In genomic region chr15:80906159-80906775, GRCh38 we compare ENCODE assay signal across 11 cellular contexts.
A peak's percentile ranks its signal among the peaks of the same experiment; 100 is the strongest.
DNase-seq lines count a peak whose midpoint lies in the region; ATAC-seq and TF ChIP-seq lines count a peak whose summit lies in the region.
"Had no signal": no experiment of that assay in that cellular context is flagged by ENCODE, and none has a peak within 500 bp of the region (broad histone marks: within the 10 kb centered on the region; RNA-seq: fewer than 3 reads in every experiment).

No MANE protein-coding gene starts in this region.

- no peak for TF ChIP-seq CTCF in parathyroid adenoma (IDR thresholded peaks at IDR 0.05)
- no peak for TF ChIP-seq CTCF in left lung (IDR thresholded peaks at IDR 0.05)

- no peaks in the 10 kb centered on the region for H4K20me1 ChIP-seq in GM23248 (ENCODE audit: insufficient read depth)

- in situ Hi-C loops in GM23248 (cut with MboI) (no loop called here), ACHN (cut with HindIII; ENCODE audit: low pct_ligation_motif_present, low pct_unique_long_range_greater_than_20kb, low sequenced_read_pairs) (no loop called here)

- H3K4me1 ChIP-seq in GM23248 (ENCODE audit: insufficient read depth): no peaks in the 10 kb centered on the region
- peaks cover 31% of the 10 kb centered on the region for H3K4me1 ChIP-seq in parathyroid adenoma
- no peaks in the 10 kb centered on the region for H3K4me1 ChIP-seq in left lung

- H3K36me3 ChIP-seq in GM23248 (ENCODE audit: low read depth) (peaks cover 61% of the 10 kb centered on the region), parathyroid adenoma (ENCODE audit: control insufficient read depth, insufficient read depth, low read length) (no peaks in the 10 kb centered on the region), left lung (peaks cover 0 to 44% of the 10 kb centered on the region in 2 donors)

- H3F3A ChIP-seq in GM23248 (ENCODE audit: insufficient read depth): peaks cover 96% of the 10 kb centered on the region

- peak; percentile 46 for DNase-seq in GM23248
- peak; percentile 3 for DNase-seq in NCI-H187 treated with DMSO at 0.1 percent for 48 hours (lab: John Stamatoyannopoulos, UW)
- DNase-seq in middle frontal gyrus (ENCODE audit: extremely low spot score, low spot score): no peak
- DNase-seq in stimulated activated effector memory CD8-positive, alpha-beta T cell treated with anti-CD3 and anti-CD28 coated beads, Interleukin-12 subunit alpha, Interleukin-12 subunit beta, amount 100 ng/mL, for 72 hours (ENCODE audit: low spot score in 2 of 2): no peak
- no peak for DNase-seq in ACHN
- no peak for DNase-seq in left lung
- DNase-seq: activated CD4-positive, alpha-beta memory T cell treated with anti-CD3 and anti-CD28 coated beads, Interleukin-2, amount 10 ng/mL, durations not matched to agents 7 days and 5 days; left ventricle myocardium inferior had no signal

- H2AFZ ChIP-seq in GM23248: no peak overlapping the region
- H2AFZ ChIP-seq in parathyroid adenoma: peak overlapping the region; percentile 38

- no peak overlapping the region for H3K27ac Mint-ChIP-seq in stimulated activated effector memory CD8-positive, alpha-beta T cell treated with anti-CD3 and anti-CD28 coated beads, Interleukin-12 subunit alpha, Interleukin-12 subunit beta, amount 100 ng/mL, for 72 hours
- H3K27ac Mint-ChIP-seq: activated CD4-positive, alpha-beta memory T cell treated with anti-CD3 and anti-CD28 coated beads, Interleukin-2, amount 10 ng/mL, durations not matched to agents 7 days and 5 days; progenitor cell of endocrine pancreas had no signal

- no peak overlapping the region for H3K4me3 Mint-ChIP-seq in stimulated activated effector memory CD8-positive, alpha-beta T cell treated with anti-CD3 and anti-CD28 coated beads, Interleukin-12 subunit alpha, Interleukin-12 subunit beta, amount 100 ng/mL, for 72 hours
- H3K4me3 Mint-ChIP-seq: activated CD4-positive, alpha-beta memory T cell treated with anti-CD3 and anti-CD28 coated beads, Interleukin-2, amount 10 ng/mL, durations not matched to agents 7 days and 5 days had no signal

- ATAC-seq in SK-N-SH treated with all-trans-retinoic acid at 6 μM for 48 hours (peak; percentile 83), left lung (no peak)
- ATAC-seq in stimulated activated effector memory CD8-positive, alpha-beta T cell treated with anti-CD3 and anti-CD28 coated beads, Interleukin-12 subunit alpha, Interleukin-12 subunit beta, amount 100 ng/mL, for 72 hours: no peak

- H3K4me2 ChIP-seq in GM23248 (ENCODE audit: unreplicated experiment) (no peak overlapping the region), parathyroid adenoma (ENCODE audit: low read length) (peak overlapping the region; percentile 45)

- 86 to 87% methylated on average over 11 of the region's 11 CpGs for WGBS in GM23248 (ENCODE audit: low coverage in 1 of 2, low lambda C conversion rate in 2 of 2, missing lambda C conversion rate in 2 of 2), 2 experiments

- H3K4me3 ChIP-seq in GM23248: no peak overlapping the region
- H3K4me3 ChIP-seq in parathyroid adenoma (ENCODE audit: low read depth, low read length): no peak overlapping the region
- H3K4me3 ChIP-seq in left lung: no peak overlapping the region
- H3K4me3 ChIP-seq: left ventricle myocardium inferior had no signal

- H3K27me3 ChIP-seq in GM23248 (replicated peaks; ENCODE audit: insufficient read depth): no peaks in the 10 kb centered on the region
- H3K27me3 ChIP-seq in parathyroid adenoma (ENCODE audit: control insufficient read depth, insufficient read depth, low read length): no peaks in the 10 kb centered on the region
- H3K27me3 ChIP-seq in left lung: no peaks in the 10 kb centered on the region

- no peaks in the 10 kb centered on the region for H3K4me1 Mint-ChIP-seq in stimulated activated effector memory CD8-positive, alpha-beta T cell treated with anti-CD3 and anti-CD28 coated beads, Interleukin-12 subunit alpha, Interleukin-12 subunit beta, amount 100 ng/mL, for 72 hours
- H3K4me1 Mint-ChIP-seq: activated CD4-positive, alpha-beta memory T cell treated with anti-CD3 and anti-CD28 coated beads, Interleukin-2, amount 10 ng/mL, durations not matched to agents 7 days and 5 days had no signal

- intact Hi-C loops in left lung (cut with DNase I): no loop called here

- H3K79me2 ChIP-seq in GM23248 (ENCODE audit: insufficient read depth): no peaks in the 10 kb centered on the region
- no peaks in the 10 kb centered on the region for H3K79me2 ChIP-seq in parathyroid adenoma

- no peaks in the 10 kb centered on the region for H3K9me3 Mint-ChIP-seq in stimulated activated effector memory CD8-positive, alpha-beta T cell treated with anti-CD3 and anti-CD28 coated beads, Interleukin-12 subunit alpha, Interleukin-12 subunit beta, amount 100 ng/mL, for 72 hours
- H3K9me3 Mint-ChIP-seq: activated CD4-positive, alpha-beta memory T cell treated with anti-CD3 and anti-CD28 coated beads, Interleukin-2, amount 10 ng/mL, durations not matched to agents 7 days and 5 days had no signal

- H3K9me3 ChIP-seq in GM23248 (ENCODE audit: low read depth) (no peaks in the 10 kb centered on the region), parathyroid adenoma (ENCODE audit: control insufficient read depth, low read length) (no peaks in the 10 kb centered on the region), left lung (no peaks in the 10 kb centered on the region)
- H3K9me3 ChIP-seq: left ventricle myocardium inferior had no signal

- H3K9ac ChIP-seq in GM23248 (no peak overlapping the region), parathyroid adenoma (no peak overlapping the region)

- H3K9me2 ChIP-seq in GM23248 (ENCODE audit: insufficient read depth): no peaks in the 10 kb centered on the region

- no peaks in the 10 kb centered on the region for H3K36me3 Mint-ChIP-seq in stimulated activated effector memory CD8-positive, alpha-beta T cell treated with anti-CD3 and anti-CD28 coated beads, Interleukin-12 subunit alpha, Interleukin-12 subunit beta, amount 100 ng/mL, for 72 hours

- no peak overlapping the region for H3K27ac ChIP-seq in GM23248
- peak overlapping the region; percentile 91 for H3K27ac ChIP-seq in parathyroid adenoma
- no peak overlapping the region for H3K27ac ChIP-seq in left lung
- H3K27ac ChIP-seq: left ventricle myocardium inferior had no signal

TF ChIP-seq in SK-N-SH treated with all-trans-retinoic acid at 6 μM for 48 hours, 23 proteins besides CTCF, POLR2A, EP300 and RAD21 (continues in another document):
- TF ChIP-seq TCF4 (CRISPR knock-in tag; IDR thresholded peaks at IDR 0.05; ENCODE audit: borderline replicate concordance): no peak
- no peak for TF ChIP-seq ZNF70 (CRISPR knock-in tag; IDR thresholded peaks at IDR 0.05)
- no peak for TF ChIP-seq PATZ1 (CRISPR knock-in tag; IDR thresholded peaks at IDR 0.05; ENCODE audit: borderline replicate concordance)
- no peak for TF ChIP-seq CREB5 (CRISPR knock-in tag; IDR thresholded peaks at IDR 0.05; ENCODE audit: low read depth)
- no peak for TF ChIP-seq ZFP3 (CRISPR knock-in tag; IDR thresholded peaks at IDR 0.05)
- no peak for TF ChIP-seq TOX (CRISPR knock-in tag; IDR thresholded peaks at IDR 0.05; ENCODE audit: borderline replicate concordance)
- no peak for TF ChIP-seq ZNF8 (CRISPR knock-in tag; IDR thresholded peaks at IDR 0.05)
- no peak for TF ChIP-seq BACH2 (CRISPR knock-in tag; IDR thresholded peaks at IDR 0.05; ENCODE audit: borderline replicate concordance)
- no peak for TF ChIP-seq CSDC2 (CRISPR knock-in tag; IDR thresholded peaks at IDR 0.05)
- no peak for TF ChIP-seq CSRNP3 (CRISPR knock-in tag; IDR thresholded peaks at IDR 0.05)
- no peak for TF ChIP-seq ZNF565 (CRISPR knock-in tag; conservative IDR thresholded peaks at IDR 0.05; ENCODE audit: low read depth)

Comparison
In these comparisons a context has a peak if more than half of its experiments do, and no peak if none do; other contexts are left out.
1. DNase-seq: peak in GM23248 (single experiment) and NCI-H187 treated with DMSO at 0.1 percent for 48 hours (single experiment); none in middle frontal gyrus (single experiment), stimulated activated effector memory CD8-positive, alpha-beta T cell treated with anti-CD3 and anti-CD28 coated beads, Interleukin-12 subunit alpha, Interleukin-12 subunit beta, amount 100 ng/mL, for 72 hours (0 of 2), ACHN (single experiment) and left lung (0 of 2).